Comparison of ENCODE assay signal across 6 cellular contexts in genomic region chrY:5938442-5938841, GRCh38.
DNase-seq lines count a peak whose midpoint lies in the region; ATAC-seq and TF ChIP-seq lines count a peak whose summit lies in the region.
"Not testable (repeated sequence)": the region's sequence is repeated elsewhere in the genome, so short reads cannot be mapped to it uniquely, and the experiment has no call there.

No MANE protein-coding gene starts in this region.

- WGBS in mesendoderm (ENCODE audit: extremely low coverage, insufficient coverage, low lambda C conversion rate) = no CpG with 5 or more reads among the region's 21 CpGs
- WGBS in testis, 2 donors = 94% methylated on average over 8 of the region's 21 CpGs; no CpG with 5 or more reads in 1 of the 2 donors

- not testable (repeated sequence) for H3K79me1 ChIP-seq in mesendoderm (ENCODE audit: low read length)

- TF ChIP-seq POLR2A in testis (IDR thresholded peaks at IDR 0.05) = not testable (repeated sequence)

- not testable (repeated sequence) for TF ChIP-seq CTCF in CD14-positive monocyte (IDR thresholded peaks at IDR 0.05); RWPE2 (IDR thresholded peaks at IDR 0.05; ENCODE audit: poor library complexity, severe bottlenecking); WTC11 (IDR thresholded peaks at IDR 0.05); testis (IDR thresholded peaks at IDR 0.05)

- H2BK5ac ChIP-seq in mesendoderm (ENCODE audit: low read length) = not testable (repeated sequence)

- H3K79me2 ChIP-seq in mesendoderm (ENCODE audit: control insufficient read depth, insufficient read depth, low read length) = not testable (repeated sequence)

- not testable (repeated sequence) for H3K36me3 ChIP-seq in RWPE2 (ENCODE audit: low read depth); mesendoderm (ENCODE audit: control insufficient read depth, insufficient read depth, low read length); testis (ENCODE audit: low read depth, missing control alignments)

- not testable (repeated sequence) for H4K8ac ChIP-seq in mesendoderm (ENCODE audit: low read depth, low read length)

- H3K4me2 ChIP-seq in mesendoderm (ENCODE audit: low read length) = not testable (repeated sequence)

- H3K4me1 Mint-ChIP-seq in CD14-positive monocyte, WTC11: not testable (repeated sequence)

- not testable (repeated sequence) for H3K9me3 Mint-ChIP-seq in CD14-positive monocyte, WTC11

- H3K4me3 ChIP-seq in RWPE2 (ENCODE audit: severe bottlenecking); mesendoderm (ENCODE audit: low read length); testis: not testable (repeated sequence)

- peak; percentile 35 for DNase-seq in CD14-positive monocyte (ENCODE audit: low spot score)
- peak; percentile 0 for DNase-seq in HT1080 (ENCODE audit: low read depth)
- DNase-seq in RWPE2 (ENCODE audit: low spot score) = peak; percentile 35
- peak; percentile 49 for DNase-seq in WTC11 (ENCODE audit: low spot score)
- not testable (repeated sequence) for DNase-seq in mesendoderm
- peak; percentile 15 for DNase-seq in testis

- H4K5ac ChIP-seq in mesendoderm (ENCODE audit: low read length) = not testable (repeated sequence)

- H2AK5ac ChIP-seq in mesendoderm (ENCODE audit: low read length) = not testable (repeated sequence)

- CTCF ChIA-PET in WTC11 (lab: Charles Lee) = not testable (repeated sequence)

- peak overlapping the region; percentile 9 for H3K4ac ChIP-seq in mesendoderm (ENCODE audit: low read depth, low read length)

- H3K4me1 ChIP-seq in RWPE2 (ENCODE audit: insufficient read depth, poor library complexity, severe bottlenecking); mesendoderm (ENCODE audit: control insufficient read depth, low read depth, low read length); testis: not testable (repeated sequence)

- intact Hi-C loops in CD14-positive monocyte (cut with micrococcal nuclease); testis (cut with DNase I; ENCODE audit: low total_unique reads): not testable (repeated sequence)

- not testable (repeated sequence) for H3K27me3 Mint-ChIP-seq in CD14-positive monocyte (ENCODE audit: low read depth in 3 of 3); WTC11 (ENCODE audit: low read depth)

- H3K9me3 ChIP-seq in RWPE2 (ENCODE audit: severe bottlenecking); testis: not testable (repeated sequence)

- H3K36me3 Mint-ChIP-seq in CD14-positive monocyte = not testable (repeated sequence)
- H3K36me3 Mint-ChIP-seq in WTC11 = peaks cover 24% of the 10 kb centered on the region

- not testable (repeated sequence) for H3K9ac ChIP-seq in mesendoderm (ENCODE audit: low read length)

- H3K4me3 Mint-ChIP-seq in CD14-positive monocyte = not testable (repeated sequence)
- peak overlapping the region; percentile 34 for H3K4me3 Mint-ChIP-seq in WTC11

- not testable (repeated sequence) for H3K56ac ChIP-seq in mesendoderm (ENCODE audit: low read length)

- H3K18ac ChIP-seq in mesendoderm (ENCODE audit: low read length) = not testable (repeated sequence)

- H3K27ac ChIP-seq in RWPE2 (ENCODE audit: poor library complexity, severe bottlenecking); mesendoderm (ENCODE audit: low read depth, low read length); testis: not testable (repeated sequence)

- POLR2A ChIA-PET in WTC11 (lab: Charles Lee) = not testable (repeated sequence)

- not testable (repeated sequence) for H2BK15ac ChIP-seq in mesendoderm (replicated peaks; ENCODE audit: low read depth)

- not testable (repeated sequence) for H2BK120ac ChIP-seq in mesendoderm (ENCODE audit: low read depth, low read length)

- not testable (repeated sequence) for H3K27ac Mint-ChIP-seq in CD14-positive monocyte, WTC11

- not testable (repeated sequence) for H3K23ac ChIP-seq in mesendoderm (ENCODE audit: low read length)

- H3K27me3 ChIP-seq in RWPE2 (ENCODE audit: insufficient read depth, poor library complexity, severe bottlenecking); mesendoderm (ENCODE audit: insufficient read depth, low read length, poor library complexity); testis: not testable (repeated sequence)

- ATAC-seq in RWPE2 (ENCODE audit: low read depth) = not testable (repeated sequence)
- ATAC-seq in WTC11 = peak; percentile 87
